Comparison of ENCODE assay signal across 13 cellular contexts in genomic region chr2:201698588-201699226, GRCh38. TPM values are rescaled to one million over a fixed set of nuclear protein-coding genes. Genes with fewer than 3 reads are reported as not detected.
DNase-seq lines count a peak whose midpoint lies in the region; FAIRE-seq and TF ChIP-seq lines count a peak whose summit lies in the region.
"Had no signal": no experiment of that assay in that cellular context is flagged by ENCODE, and none has a peak within 500 bp of the region (broad histone marks: within the 10 kb centered on the region; RNA-seq: fewer than 3 reads in every experiment).

A gene with protein sequence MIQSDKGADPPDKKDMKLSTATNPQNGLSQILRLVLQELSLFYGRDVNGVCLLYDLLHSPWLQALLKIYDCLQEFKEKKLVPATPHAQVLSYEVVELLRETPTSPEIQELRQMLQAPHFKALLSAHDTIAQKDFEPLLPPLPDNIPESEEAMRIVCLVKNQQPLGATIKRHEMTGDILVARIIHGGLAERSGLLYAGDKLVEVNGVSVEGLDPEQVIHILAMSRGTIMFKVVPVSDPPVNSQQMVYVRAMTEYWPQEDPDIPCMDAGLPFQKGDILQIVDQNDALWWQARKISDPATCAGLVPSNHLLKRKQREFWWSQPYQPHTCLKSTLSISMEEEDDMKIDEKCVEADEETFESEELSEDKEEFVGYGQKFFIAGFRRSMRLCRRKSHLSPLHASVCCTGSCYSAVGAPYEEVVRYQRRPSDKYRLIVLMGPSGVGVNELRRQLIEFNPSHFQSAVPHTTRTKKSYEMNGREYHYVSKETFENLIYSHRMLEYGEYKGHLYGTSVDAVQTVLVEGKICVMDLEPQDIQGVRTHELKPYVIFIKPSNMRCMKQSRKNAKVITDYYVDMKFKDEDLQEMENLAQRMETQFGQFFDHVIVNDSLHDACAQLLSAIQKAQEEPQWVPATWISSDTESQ (minus strand): TSS chr2:201698644. CDS start chr2:201693954, 4,690 bp downstream.

- H3K27me3 Mint-ChIP-seq in endothelial cell (ENCODE audit: unreplicated experiment): peaks cover 2% of the 10 kb centered on the region

- H3K4me3 Mint-ChIP-seq in endothelial cell (ENCODE audit: unreplicated experiment): no peak within 1 kb of the TSS

- 53 to 72% (median 63%) methylated on average over 3 of the region's 3 CpGs for WGBS in spleen, 5 donors
- WGBS in suprapubic skin: 14% methylated on average over 3 of the region's 3 CpGs

- no peak for TF ChIP-seq POLR2A in H54 (IDR thresholded peaks at IDR 0.05; ENCODE audit: low read depth, low read length)
- no peak for TF ChIP-seq POLR2A in spleen (IDR thresholded peaks at IDR 0.05)
- TF ChIP-seq POLR2A in suprapubic skin (IDR thresholded peaks at IDR 0.05): no peak

- peak; percentile 84 for FAIRE-seq in H54 (lab: Jason Lieb, UNC)

- no peaks in the 10 kb centered on the region for H3K36me3 Mint-ChIP-seq in endothelial cell (ENCODE audit: low read depth, unreplicated experiment)
- H3K36me3 Mint-ChIP-seq: activated naive CD4-positive, alpha-beta T cell treated with anti-CD3 and anti-CD28 coated beads, Interleukin-2, amount 50 U/mL, for 72 hours had no signal

- H3K36me3 ChIP-seq in spleen (peaks cover 0 to 38% (median 8%) of the 10 kb centered on the region in 6 donors), suprapubic skin (peaks cover 34% of the 10 kb centered on the region)

- no peaks in the 10 kb centered on the region for H3K9me3 Mint-ChIP-seq in endothelial cell (ENCODE audit: unreplicated experiment)
- H3K9me3 Mint-ChIP-seq: activated naive CD4-positive, alpha-beta T cell treated with anti-CD3 and anti-CD28 coated beads, Interleukin-2, amount 50 U/mL, for 72 hours had no signal

- TF ChIP-seq CTCF in fibroblast of mammary gland (conservative IDR thresholded peaks at IDR 0.05; ENCODE audit: control insufficient read depth, insufficient read depth, low read depth, low read length): no peak
- TF ChIP-seq CTCF in spleen (IDR thresholded peaks at IDR 0.05 in 8 of 11, conservative IDR thresholded peaks at IDR 0.05 in 3 of 11): no peak
- TF ChIP-seq CTCF in suprapubic skin (IDR thresholded peaks at IDR 0.05): no peak
- no peak for TF ChIP-seq CTCF in endothelial cell (IDR thresholded peaks at IDR 0.05; ENCODE audit: unreplicated experiment)

- no peaks in the 10 kb centered on the region for H3K4me1 Mint-ChIP-seq in endothelial cell (ENCODE audit: unreplicated experiment)

- H3K27ac ChIP-seq in spleen (peak within 1 kb of the TSS in 7 of 8 donors; percentile 27 to 55 (median 47)), suprapubic skin (no peak within 1 kb of the TSS)

- H3K4me1 ChIP-seq in spleen: peaks cover 0 to 8% (median 0%) of the 10 kb centered on the region in 6 donors
- H3K4me1 ChIP-seq in suprapubic skin: peaks cover 7% of the 10 kb centered on the region

- H3K4me3 ChIP-seq in fibroblast of mammary gland (ENCODE audit: control insufficient read depth, low read depth, low read length) (peak within 1 kb of the TSS; percentile 2), spleen (no peak within 1 kb of the TSS), suprapubic skin (no peak within 1 kb of the TSS)

- no peaks in the 10 kb centered on the region for H3K27me3 ChIP-seq in spleen (replicated peaks in 1 of 7)
- H3K27me3 ChIP-seq in suprapubic skin: no peaks in the 10 kb centered on the region

- no peak within 1 kb of the TSS for H3K27ac Mint-ChIP-seq in endothelial cell (ENCODE audit: unreplicated experiment)
- H3K27ac Mint-ChIP-seq: activated naive CD4-positive, alpha-beta T cell treated with anti-CD3 and anti-CD28 coated beads, Interleukin-2, amount 50 U/mL, for 72 hours had no signal

- no peak for TF ChIP-seq EP300 in suprapubic skin (IDR thresholded peaks at IDR 0.05)

- H3K9me3 ChIP-seq in spleen (no peaks in the 10 kb centered on the region), suprapubic skin (no peaks in the 10 kb centered on the region)

- intact Hi-C loops in spleen (cut with DNase I; ENCODE audit: low total_unique reads): no loop called here

- DNase-seq in H54 (ENCODE audit: insufficient read length, low spot score): no peak
- DNase-seq in SW480 (ENCODE audit: low spot score): peak; percentile 28
- peak; percentile 68 for DNase-seq in fibroblast of mammary gland (ENCODE audit: low read depth)
- DNase-seq in spleen: no peak
- no peak for DNase-seq in suprapubic skin (ENCODE audit: low spot score in 2 of 2)
- no peak for DNase-seq in endothelial cell (ENCODE audit: low spot score)
- no peak for DNase-seq in NCI-H1694 treated with DMSO at 0.1 percent for 48 hours (lab: John Stamatoyannopoulos, UW)
- DNase-seq in mucosa of gallbladder (ENCODE audit: low spot score): no peak
- DNase-seq: activated CD4-positive, alpha-beta T cell treated with anti-CD3 and anti-CD28 coated beads for 1 hour; NCI-H146; OCI-M1 had no signal

RNA-seq across cellular contexts. Expression of the gene that starts here (rescaled TPM):
- total RNA-seq in spleen: 1 to 10 TPM in 5 of 7 donors, under 1 TPM in 2; 0.39 to 4.3 (median 1.8) TPM
- under 1 TPM; 0.13 to 0.26 (median 0.18) TPM for polyA plus RNA-seq in spleen
- total RNA-seq in suprapubic skin: not detected
- total RNA-seq in endothelial cell (ENCODE audit: unreplicated experiment): 0.13 TPM
- not detected for total RNA-seq in mucosa of gallbladder
- total RNA-seq: activated naive CD4-positive, alpha-beta T cell treated with anti-CD3 and anti-CD28 coated beads, Interleukin-2, amount 50 U/mL, for 72 hours; esophagus mucosa had no signal

Comparison
In these comparisons a context has a peak if more than half of its experiments do, and no peak if none do; other contexts are left out.
1. DNase-seq: peak in SW480 (single experiment) and fibroblast of mammary gland (single experiment); none in H54 (single experiment), spleen (single experiment), suprapubic skin (0 of 2), endothelial cell (single experiment), NCI-H1694 treated with DMSO at 0.1 percent for 48 hours (single experiment) and mucosa of gallbladder (single experiment).